Comparison of ENCODE assay signal across 17 cellular contexts in genomic region chr4:169745291-169745690, GRCh38. TPM values are rescaled to one million over a fixed set of nuclear protein-coding genes. Genes with fewer than 3 reads are reported as not detected.
A peak's percentile ranks its signal among the peaks of the same experiment; 100 is the strongest.
DNase-seq lines count a peak whose midpoint lies in the region; ATAC-seq and TF ChIP-seq lines count a peak whose summit lies in the region.
"Had no signal": no experiment of that assay in that cellular context is flagged by ENCODE, and none has a peak within 500 bp of the region (broad histone marks: within the 10 kb centered on the region; RNA-seq: fewer than 3 reads in every experiment).

No MANE protein-coding gene starts in this region.

- no peaks in the 10 kb centered on the region for H3K27me3 ChIP-seq in thyroid gland

- no peak for TF ChIP-seq CTCF in fibroblast of pulmonary artery (IDR thresholded peaks at IDR 0.05; ENCODE audit: low read length, missing control alignments)
- no peak for TF ChIP-seq CTCF in thyroid gland (IDR thresholded peaks at IDR 0.05)

- WGBS in thyroid gland, 2 donors = 100% methylated on average over 1 of the region's 1 CpG; no CpG with 5 or more reads in 1 of the 2 donors

- peak overlapping the region in 2 of 3 donors; percentile 37 to 69 for H3K27ac ChIP-seq in thyroid gland

- H3K27ac Mint-ChIP-seq in activated CD4-positive, alpha-beta T cell treated with anti-CD3 and anti-CD28 coated beads for 36 hours = no peak overlapping the region
- H3K27ac Mint-ChIP-seq in activated CD4-positive, alpha-beta T cell treated with anti-CD3 and anti-CD28 coated beads, Interleukin-2, amount 10 ng/mL, durations not matched to agents 7 days and 5 days = no peak overlapping the region
- H3K27ac Mint-ChIP-seq in activated T-helper 17 cell treated with anti-CD3 and anti-CD28 coated beads, Interleukin-2, amount 50 U/mL, for 72 hours = no peak overlapping the region
- H3K27ac Mint-ChIP-seq in activated T-cell treated with anti-CD3 and anti-CD28 coated beads, Interleukin-2, amount 50 U/mL, for 24 hours = no peak overlapping the region
- H3K27ac Mint-ChIP-seq: activated CD4-positive, alpha-beta memory T cell treated with anti-CD3 and anti-CD28 coated beads, Interleukin-2, amount 10 ng/mL, durations not matched to agents 7 days and 5 days; progenitor cell of endocrine pancreas had no signal

- no peaks in the 10 kb centered on the region for H3K9me3 ChIP-seq in thyroid gland
- H3K9me3 ChIP-seq: Caco-2 had no signal

- H3K4me3 ChIP-seq in fibroblast of pulmonary artery (replicated peaks; ENCODE audit: low read depth, low read length) (no peak overlapping the region), thyroid gland (replicated peaks in 1 of 3) (no peak overlapping the region)

- POLR2A ChIA-PET in activated CD4-positive, alpha-beta T cell treated with anti-CD3 and anti-CD28 coated beads for 36 hours (lab: Charles Lee) = no interaction called here
- POLR2A ChIA-PET in activated CD4-positive, alpha-beta T cell treated with anti-CD3 and anti-CD28 coated beads, Interleukin-2, amount 10 ng/mL, durations not matched to agents 7 days and 5 days (lab: Charles Lee) = no interaction called here

- no peaks in the 10 kb centered on the region for H3K27me3 Mint-ChIP-seq in activated CD4-positive, alpha-beta T cell treated with anti-CD3 and anti-CD28 coated beads for 36 hours
- H3K27me3 Mint-ChIP-seq in activated CD4-positive, alpha-beta T cell treated with anti-CD3 and anti-CD28 coated beads, Interleukin-2, amount 10 ng/mL, durations not matched to agents 7 days and 5 days = no peaks in the 10 kb centered on the region
- no peaks in the 10 kb centered on the region for H3K27me3 Mint-ChIP-seq in activated T-helper 17 cell treated with anti-CD3 and anti-CD28 coated beads, Interleukin-2, amount 50 U/mL, for 72 hours
- H3K27me3 Mint-ChIP-seq in activated T-cell treated with anti-CD3 and anti-CD28 coated beads, Interleukin-2, amount 50 U/mL, for 24 hours = no peaks in the 10 kb centered on the region
- H3K27me3 Mint-ChIP-seq: activated CD4-positive, alpha-beta memory T cell treated with anti-CD3 and anti-CD28 coated beads, Interleukin-2, amount 10 ng/mL, durations not matched to agents 7 days and 5 days; naive B cell; progenitor cell of endocrine pancreas had no signal

- peaks cover 16% of the 10 kb centered on the region for H3K36me3 Mint-ChIP-seq in activated CD4-positive, alpha-beta T cell treated with anti-CD3 and anti-CD28 coated beads for 36 hours (ENCODE audit: low read depth)
- peaks cover 14% of the 10 kb centered on the region for H3K36me3 Mint-ChIP-seq in activated CD4-positive, alpha-beta T cell treated with anti-CD3 and anti-CD28 coated beads, Interleukin-2, amount 10 ng/mL, durations not matched to agents 7 days and 5 days (ENCODE audit: low read depth)
- peaks cover 71% of the 10 kb centered on the region for H3K36me3 Mint-ChIP-seq in activated T-helper 17 cell treated with anti-CD3 and anti-CD28 coated beads, Interleukin-2, amount 50 U/mL, for 72 hours (ENCODE audit: low read depth)
- peaks cover 77% of the 10 kb centered on the region for H3K36me3 Mint-ChIP-seq in activated T-cell treated with anti-CD3 and anti-CD28 coated beads, Interleukin-2, amount 50 U/mL, for 24 hours (ENCODE audit: low read depth)

- H3K4me1 Mint-ChIP-seq in activated CD4-positive, alpha-beta T cell treated with anti-CD3 and anti-CD28 coated beads for 36 hours = peaks cover 7% of the 10 kb centered on the region
- H3K4me1 Mint-ChIP-seq in activated CD4-positive, alpha-beta T cell treated with anti-CD3 and anti-CD28 coated beads, Interleukin-2, amount 10 ng/mL, durations not matched to agents 7 days and 5 days = no peaks in the 10 kb centered on the region
- no peaks in the 10 kb centered on the region for H3K4me1 Mint-ChIP-seq in activated T-helper 17 cell treated with anti-CD3 and anti-CD28 coated beads, Interleukin-2, amount 50 U/mL, for 72 hours
- H3K4me1 Mint-ChIP-seq in activated T-cell treated with anti-CD3 and anti-CD28 coated beads, Interleukin-2, amount 50 U/mL, for 24 hours (ENCODE audit: low read depth) = peaks cover 12% of the 10 kb centered on the region
- H3K4me1 Mint-ChIP-seq: activated CD4-positive, alpha-beta memory T cell treated with anti-CD3 and anti-CD28 coated beads, Interleukin-2, amount 10 ng/mL, durations not matched to agents 7 days and 5 days; naive B cell had no signal

- no peaks in the 10 kb centered on the region for H3K9me3 Mint-ChIP-seq in activated CD4-positive, alpha-beta T cell treated with anti-CD3 and anti-CD28 coated beads for 36 hours (ENCODE audit: low read depth)
- no peaks in the 10 kb centered on the region for H3K9me3 Mint-ChIP-seq in activated CD4-positive, alpha-beta T cell treated with anti-CD3 and anti-CD28 coated beads, Interleukin-2, amount 10 ng/mL, durations not matched to agents 7 days and 5 days
- H3K9me3 Mint-ChIP-seq in activated T-helper 17 cell treated with anti-CD3 and anti-CD28 coated beads, Interleukin-2, amount 50 U/mL, for 72 hours = no peaks in the 10 kb centered on the region
- no peaks in the 10 kb centered on the region for H3K9me3 Mint-ChIP-seq in activated T-cell treated with anti-CD3 and anti-CD28 coated beads, Interleukin-2, amount 50 U/mL, for 24 hours
- H3K9me3 Mint-ChIP-seq: activated CD4-positive, alpha-beta memory T cell treated with anti-CD3 and anti-CD28 coated beads, Interleukin-2, amount 10 ng/mL, durations not matched to agents 7 days and 5 days; naive B cell had no signal

- ATAC-seq in activated CD4-positive, alpha-beta T cell treated with anti-CD3 and anti-CD28 coated beads for 36 hours = peak; percentile 26
- peak; percentile 34 for ATAC-seq in activated T-helper 17 cell treated with anti-CD3 and anti-CD28 coated beads, Interleukin-2, amount 50 U/mL, for 72 hours (replicated peaks)
- no peak for ATAC-seq in left ventricle myocardium superior
- ATAC-seq: HepG2 had no signal

- no peak for DNase-seq in activated CD4-positive, alpha-beta T cell treated with anti-CD3 and anti-CD28 coated beads for 36 hours
- DNase-seq in activated CD4-positive, alpha-beta T cell treated with anti-CD3 and anti-CD28 coated beads, Interleukin-2, amount 10 ng/mL, durations not matched to agents 7 days and 5 days = no peak
- DNase-seq in fibroblast of pulmonary artery (ENCODE audit: low read depth) = peak; percentile 71
- DNase-seq in thyroid gland = no peak
- DNase-seq in activated T-cell treated with anti-CD3 and anti-CD28 coated beads, Interleukin-2, amount 50 U/mL, for 24 hours = no peak
- no peak for DNase-seq in DMS153 treated with DMSO at 0.1 percent for 48 hours (lab: John Stamatoyannopoulos, UW; ENCODE audit: unreplicated experiment)
- no peak for DNase-seq in left ventricle myocardium superior
- DNase-seq: activated CD4-positive, alpha-beta memory T cell treated with anti-CD3 and anti-CD28 coated beads, Interleukin-2, amount 10 ng/mL, durations not matched to agents 7 days and 5 days; Caco-2; central memory CD4-positive, alpha-beta T cell; hippocampal formation; naive B cell; NCI-H1048; NK-92 treated with Interleukin-12 subunit alpha and Interleukin-12 subunit beta, amount 100 ng/mL, for 24 hours had no signal

- peaks cover 5 to 10% of the 10 kb centered on the region in 2 donors for H3K4me1 ChIP-seq in thyroid gland
- H3K4me1 ChIP-seq: Caco-2 had no signal

- intact Hi-C loops in activated CD4-positive, alpha-beta T cell treated with anti-CD3 and anti-CD28 coated beads for 36 hours (cut with DNase I, micrococcal nuclease) = no loop called here
- intact Hi-C loops in thyroid gland (cut with DNase I) (no loop called here), left ventricle myocardium superior (cut with micrococcal nuclease) (no loop called here)

- peaks cover 9 to 11% of the 10 kb centered on the region in 2 donors for H3K36me3 ChIP-seq in thyroid gland

- no peak overlapping the region for H3K4me3 Mint-ChIP-seq in activated CD4-positive, alpha-beta T cell treated with anti-CD3 and anti-CD28 coated beads for 36 hours
- no peak overlapping the region for H3K4me3 Mint-ChIP-seq in activated CD4-positive, alpha-beta T cell treated with anti-CD3 and anti-CD28 coated beads, Interleukin-2, amount 10 ng/mL, durations not matched to agents 7 days and 5 days
- no peak overlapping the region for H3K4me3 Mint-ChIP-seq in activated T-helper 17 cell treated with anti-CD3 and anti-CD28 coated beads, Interleukin-2, amount 50 U/mL, for 72 hours
- no peak overlapping the region for H3K4me3 Mint-ChIP-seq in activated T-cell treated with anti-CD3 and anti-CD28 coated beads, Interleukin-2, amount 50 U/mL, for 24 hours
- H3K4me3 Mint-ChIP-seq: activated CD4-positive, alpha-beta memory T cell treated with anti-CD3 and anti-CD28 coated beads, Interleukin-2, amount 10 ng/mL, durations not matched to agents 7 days and 5 days; naive B cell had no signal

- CTCF ChIA-PET in activated CD4-positive, alpha-beta T cell treated with anti-CD3 and anti-CD28 coated beads for 36 hours (lab: Charles Lee) = no interaction called here
- CTCF ChIA-PET in activated CD4-positive, alpha-beta T cell treated with anti-CD3 and anti-CD28 coated beads, Interleukin-2, amount 10 ng/mL, durations not matched to agents 7 days and 5 days (lab: Charles Lee) = no interaction called here

- TF ChIP-seq POLR2A in thyroid gland (IDR thresholded peaks at IDR 0.05) = no peak

RNA-seq across cellular contexts. Expression of gene HPF1, which starts 12.5 kb away (rescaled TPM):
- 10 to 100 TPM; 29.8 to 34.7 TPM for total RNA-seq in activated CD4-positive, alpha-beta T cell treated with anti-CD3 and anti-CD28 coated beads for 36 hours
- total RNA-seq in activated CD4-positive, alpha-beta T cell treated with anti-CD3 and anti-CD28 coated beads, Interleukin-2, amount 10 ng/mL, durations not matched to agents 7 days and 5 days = 10 to 100 TPM; 19.8 to 23.3 TPM
- total RNA-seq in activated T-helper 17 cell treated with anti-CD3 and anti-CD28 coated beads, Interleukin-2, amount 50 U/mL, for 72 hours = 10 to 100 TPM; 19.0 to 27.0 TPM
- total RNA-seq in thyroid gland (10 to 100 TPM; 16.2 to 26.5 (median 24.4) TPM), left ventricle myocardium superior (20.2 TPM)
